Comparison of ENCODE assay signal across 2 cellular contexts in genomic region chr5:2752059-2752874, GRCh38.
TF ChIP-seq lines count a peak whose summit lies in the region.

No MANE protein-coding gene starts in this region.

TF ChIP-seq in A549, 52 proteins besides CTCF, POLR2A, EP300 and RAD21 (continued from another document):
- TF ChIP-seq ELK1 (IDR thresholded peaks at IDR 0.05; ENCODE audit: low read depth, low read length) (no peak), JUNB (IDR thresholded peaks at IDR 0.05) (no peak), TP53 (CRISPR knock-in tag; IDR thresholded peaks at IDR 0.05) (no peak), RARB (CRISPR knock-in tag; IDR thresholded peaks at IDR 0.05) (no peak), CHD4 (IDR thresholded peaks at IDR 0.05; ENCODE audit: borderline replicate concordance) (no peak)
TF ChIP-seq in A549: peak in this region for 0.

TF ChIP-seq in IMR-90, 13 proteins besides CTCF, POLR2A, EP300 and RAD21 (continued from another document):
- no peak for TF ChIP-seq FOS (IDR thresholded peaks at IDR 0.05; ENCODE audit: low read depth, low read length)
- TF ChIP-seq NFE2L2 (IDR thresholded peaks at IDR 0.05; ENCODE audit: low read depth, low read length) = no peak
- no peak for TF ChIP-seq MXI1 (IDR thresholded peaks at IDR 0.05; ENCODE audit: borderline replicate concordance, low read depth, low read length)
